ENCODE assay signal across 28 cellular contexts in the genomic region with DNA sequence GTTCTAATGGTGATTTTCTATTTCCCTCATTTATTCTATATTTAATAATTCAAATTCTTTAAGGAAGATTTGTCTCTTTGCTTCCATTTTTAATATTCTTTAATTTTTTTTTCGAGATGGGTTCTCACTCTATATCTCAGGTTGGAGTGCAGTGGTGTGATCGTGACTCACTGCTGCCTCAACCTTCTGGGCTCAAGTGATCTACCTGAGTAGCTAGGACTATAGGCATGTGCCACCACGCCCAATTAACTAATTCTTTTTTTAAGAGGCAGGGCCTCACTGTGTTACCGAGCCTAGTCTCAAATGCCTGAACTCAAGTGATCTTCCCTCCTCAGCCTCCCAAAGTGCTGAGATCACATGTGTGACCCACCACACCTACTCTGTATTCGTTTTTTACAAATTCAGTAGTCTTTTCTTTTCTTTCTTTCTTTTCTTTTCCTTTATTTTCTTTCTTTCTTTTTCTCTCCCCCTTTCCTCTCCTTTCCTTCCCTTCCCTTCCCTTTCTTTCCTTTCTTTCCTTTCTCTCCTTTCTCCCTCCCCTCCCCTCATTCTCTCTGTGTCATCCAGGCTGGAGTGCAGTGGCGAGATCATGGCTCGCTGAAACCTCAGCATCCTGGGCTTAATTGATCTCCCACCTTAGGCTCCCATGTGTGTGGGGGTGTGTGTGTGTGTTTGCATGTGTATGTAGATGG.
"Had no signal": no experiment of that assay in that cellular context is flagged by ENCODE, and none has a peak within 500 bp of the region (broad histone marks: within the 10 kb centered on the region; RNA-seq: fewer than 3 reads in every experiment).

No MANE protein-coding gene starts in this region.

- H3K36me3 ChIP-seq: adrenal gland had no signal

- ATAC-seq: activated CD4-positive, alpha-beta T cell treated with anti-CD3 and anti-CD28 coated beads for 36 hours; activated CD8-positive, alpha-beta T cell treated with anti-CD3 and anti-CD28 coated beads for 36 hours; activated T-cell treated with anti-CD3 and anti-CD28 coated beads, Interleukin-2, amount 50 U/mL, for 72 hours; Right ventricle myocardium inferior; T-cell had no signal

- H3K4me3 Mint-ChIP-seq: activated CD4-positive, alpha-beta T cell treated with anti-CD3 and anti-CD28 coated beads for 36 hours; activated CD8-positive, alpha-beta T cell treated with anti-CD3 and anti-CD28 coated beads for 36 hours; activated naive CD8-positive, alpha-beta T cell treated with anti-CD3 and anti-CD28 coated beads, Interleukin-2, amount 10 ng/mL, durations not matched to agents 7 days and 5 days; activated T-cell treated with anti-CD3 and anti-CD28 coated beads, Interleukin-2, amount 50 U/mL, for 72 hours; central memory CD8-positive, alpha-beta T cell; T-cell had no signal

- H3K9me3 Mint-ChIP-seq: activated T-helper 2 cell treated with anti-CD3 and anti-CD28 coated beads, Interferon-gamma antibody, Interleukin-2, Interleukin-4, amounts not matched to agents 10 μg/mL and 5 μg/mL and 100 μg/mL, durations not matched to agents 14 hours and 24 hours and 36 hours; central memory CD8-positive, alpha-beta T cell; T-cell had no signal

- H3K9me3 ChIP-seq: adrenal gland had no signal

- H3K27me3 ChIP-seq: adrenal gland had no signal

- H3K27ac Mint-ChIP-seq: activated CD4-positive, alpha-beta T cell treated with anti-CD3 and anti-CD28 coated beads for 36 hours; activated CD8-positive, alpha-beta T cell treated with anti-CD3 and anti-CD28 coated beads for 36 hours; activated naive CD8-positive, alpha-beta T cell treated with anti-CD3 and anti-CD28 coated beads, Interleukin-2, amount 10 ng/mL, durations not matched to agents 7 days and 5 days; activated T-cell treated with anti-CD3 and anti-CD28 coated beads, Interleukin-2, amount 50 U/mL, for 72 hours; activated T-helper 2 cell treated with anti-CD3 and anti-CD28 coated beads, Interferon-gamma antibody, Interleukin-2, Interleukin-4, amounts not matched to agents 10 μg/mL and 5 μg/mL and 100 μg/mL, durations not matched to agents 14 hours and 24 hours and 36 hours; T-cell had no signal

- H2AFZ ChIP-seq: PC-9 had no signal

- H3K27ac ChIP-seq: adrenal gland, PC-9, SK-N-MC, VCaP had no signal

- H3K4me3 ChIP-seq: adrenal gland, PC-9, SK-N-MC had no signal

- H3K4me1 ChIP-seq: adrenal gland had no signal

- H3K4me2 ChIP-seq: PC-9 had no signal

- DNase-seq: activated CD4-positive, alpha-beta T cell treated with anti-CD3 and anti-CD28 coated beads for 36 hours; activated CD4-positive, alpha-beta T cell treated with anti-CD3 and anti-CD28 coated beads, Interleukin-2, amount 50 U/mL, for 1 hour; activated CD4-positive, CD25-positive, alpha-beta regulatory T cell; activated CD8-positive, alpha-beta memory T cell treated with anti-CD3 and anti-CD28 coated beads, Interleukin-2, amount 50 U/mL, for 4 hours; activated CD8-positive, alpha-beta T cell treated with anti-CD3 and anti-CD28 coated beads for 36 hours; activated gamma-delta T cell treated with Interleukin-2 at 50 U/mL for 16 hours; activated naive CD4-positive, alpha-beta T cell treated with anti-CD3 and anti-CD28 coated beads, Interleukin-2, amount 50 U/mL, for 16 hours; activated naive CD8-positive, alpha-beta T cell treated with anti-CD3 and anti-CD28 coated beads, Interleukin-2, amount 10 ng/mL, durations not matched to agents 7 days and 5 days; activated T-cell treated with anti-CD3 and anti-CD28 coated beads, Interleukin-2, amount 50 U/mL, for 72 hours; adrenal gland; anterior cingulate cortex; Kasumi-1; KBM-7; NCI-H1048; NCI-H146; NCI-H187 treated with DMSO at 0.1 percent for 48 hours; NCI-H2081 treated with DMSO at 0.1 percent for 48 hours; NCI-H446; NCI-H524; PC-9; T-cell; T-helper 2 cell; T1000 had no signal

- H3K27me3 Mint-ChIP-seq: activated CD4-positive, alpha-beta T cell treated with anti-CD3 and anti-CD28 coated beads for 36 hours; activated CD8-positive, alpha-beta T cell treated with anti-CD3 and anti-CD28 coated beads for 36 hours; activated naive CD8-positive, alpha-beta T cell treated with anti-CD3 and anti-CD28 coated beads, Interleukin-2, amount 10 ng/mL, durations not matched to agents 7 days and 5 days; central memory CD8-positive, alpha-beta T cell; T-cell had no signal

- H3K4me1 Mint-ChIP-seq: activated CD4-positive, alpha-beta T cell treated with anti-CD3 and anti-CD28 coated beads for 36 hours had no signal
